Comparison of ENCODE assay signal across 10 cellular contexts in genomic region chr17:81480140-81480917, GRCh38. TPM values are rescaled to one million over a fixed set of nuclear protein-coding genes. Genes with fewer than 3 reads are reported as not detected.
DNase-seq lines count a peak whose midpoint lies in the region; ATAC-seq and TF ChIP-seq lines count a peak whose summit lies in the region.
"Had no signal": no experiment of that assay in that cellular context is flagged by ENCODE, and none has a peak within 500 bp of the region (broad histone marks: within the 10 kb centered on the region; RNA-seq: fewer than 3 reads in every experiment).

No MANE protein-coding gene starts in this region.

- TF ChIP-seq EP300 in tibial nerve (IDR thresholded peaks at IDR 0.05), result peak in 1 of 2 donors; percentile 32

- H3K4me1 ChIP-seq in breast epithelium, result peaks cover 0 to 4% of the 10 kb centered on the region in 2 donors
- peaks cover 0 to 49% (median 19%) of the 10 kb centered on the region in 4 donors for H3K4me1 ChIP-seq in tibial nerve

- H3K27ac ChIP-seq in breast epithelium, result no peak overlapping the region
- H3K27ac ChIP-seq in tibial nerve, result no peak overlapping the region
- H3K27ac ChIP-seq: C4-2B had no signal

- DNase-seq in MCF 10A (ENCODE audit: unreplicated experiment), result peak; percentile 78
- no peak for DNase-seq in breast epithelium (ENCODE audit: low spot score in 2 of 2)
- peak; percentile 68 for DNase-seq in T1000 (lab: John Stamatoyannopoulos, UW)
- DNase-seq in left ventricle myocardium superior, result peak; percentile 64
- DNase-seq in tibial nerve (ENCODE audit: low spot score in 2 of 2), result peak; percentile 36 to 56
- DNase-seq in activated T-cell treated with anti-CD3 and anti-CD28 coated beads, Interleukin-2, amount 50 U/mL, for 1 hour, result no peak
- DNase-seq in activated T-cell treated with anti-CD3 and anti-CD28 coated beads, Interleukin-2, amount 50 U/mL, for 4 hours, result no peak
- DNase-seq in LoVo (ENCODE audit: low spot score), result no peak
- DNase-seq: NCI-H1105 had no signal

- 48 to 50% methylated on average over 11 to 15 of the region's 18 CpGs for WGBS in tibial nerve, 2 donors

- H3K9me3 ChIP-seq in breast epithelium (no peaks in the 10 kb centered on the region), tibial nerve (no peaks in the 10 kb centered on the region)

- peaks cover 6% of the 10 kb centered on the region for H3K36me3 Mint-ChIP-seq in MCF 10A (ENCODE audit: insufficient read depth, unreplicated experiment)
- H3K36me3 Mint-ChIP-seq in activated T-cell treated with anti-CD3 and anti-CD28 coated beads, Interleukin-2, amount 50 U/mL, for 4 hours (ENCODE audit: insufficient read depth), result no peaks in the 10 kb centered on the region

- no peaks in the 10 kb centered on the region for H3K36me3 ChIP-seq in breast epithelium
- no peaks in the 10 kb centered on the region for H3K36me3 ChIP-seq in tibial nerve

- no peak overlapping the region for H3K27ac Mint-ChIP-seq in MCF 10A (ENCODE audit: low read depth, unreplicated experiment)

- no peaks in the 10 kb centered on the region for H3K4me1 Mint-ChIP-seq in MCF 10A (ENCODE audit: insufficient read depth, unreplicated experiment)
- peaks cover 8% of the 10 kb centered on the region for H3K4me1 Mint-ChIP-seq in activated T-cell treated with anti-CD3 and anti-CD28 coated beads, Interleukin-2, amount 50 U/mL, for 4 hours (ENCODE audit: low read depth)

- H3K27me3 Mint-ChIP-seq in MCF 10A (ENCODE audit: insufficient read depth, unreplicated experiment), result no peaks in the 10 kb centered on the region
- peaks cover 34% of the 10 kb centered on the region for H3K27me3 Mint-ChIP-seq in activated T-cell treated with anti-CD3 and anti-CD28 coated beads, Interleukin-2, amount 50 U/mL, for 4 hours (ENCODE audit: low read depth)

- H3K27me3 ChIP-seq in breast epithelium (no peaks in the 10 kb centered on the region), tibial nerve (no peaks in the 10 kb centered on the region)

- TF ChIP-seq CTCF in MCF 10A (IDR thresholded peaks at IDR 0.05; ENCODE audit: unreplicated experiment), result no peak
- no peak for TF ChIP-seq CTCF in breast epithelium (IDR thresholded peaks at IDR 0.05)
- no peak for TF ChIP-seq CTCF in tibial nerve (IDR thresholded peaks at IDR 0.05)

- H3K4me3 ChIP-seq in breast epithelium (no peak overlapping the region), tibial nerve (no peak overlapping the region)

- ATAC-seq in left ventricle myocardium superior, result peak; percentile 10
- ATAC-seq in activated T-cell treated with anti-CD3 and anti-CD28 coated beads, Interleukin-2, amount 50 U/mL, for 4 hours, result no peak

- intact Hi-C loops in MCF 10A (cut with micrococcal nuclease), result no loop called here
- intact Hi-C loops in breast epithelium (cut with DNase I; ENCODE audit: low total_unique reads), result loop anchor here (10.0 kb wide), 1 partner anchor 226 kb away; no protein-coding TSS in a partner anchor
- intact Hi-C loops in left ventricle myocardium superior (cut with micrococcal nuclease), result no loop called here

- no TSS peak for BruUV-seq in MCF 10A (replicated peaks; lab: Mats Ljungman, UMichigan)

- CTCF ChIA-PET in MCF 10A (lab: Yijun Ruan, JAX), result no interaction called here

- no peaks in the 10 kb centered on the region for H3K9me3 Mint-ChIP-seq in MCF 10A (ENCODE audit: unreplicated experiment)
- H3K9me3 Mint-ChIP-seq in activated T-cell treated with anti-CD3 and anti-CD28 coated beads, Interleukin-2, amount 50 U/mL, for 4 hours, result no peaks in the 10 kb centered on the region

- TF ChIP-seq POLR2A in breast epithelium (IDR thresholded peaks at IDR 0.05) (no peak), tibial nerve (IDR thresholded peaks at IDR 0.05) (no peak)

- POLR2A ChIA-PET in MCF 10A (lab: Yijun Ruan, JAX), result no interaction called here

- H3K4me3 Mint-ChIP-seq in MCF 10A (ENCODE audit: unreplicated experiment), result no peak overlapping the region
- H3K4me3 Mint-ChIP-seq in activated T-cell treated with anti-CD3 and anti-CD28 coated beads, Interleukin-2, amount 50 U/mL, for 4 hours, result no peak overlapping the region

RNA-seq across cellular contexts. Expression of gene ACTG1, which starts 32.3 kb away (rescaled TPM):
- total RNA-seq in MCF 10A (2022) (1,056 and 1,461 TPM in 2 replicates), breast epithelium (1,000 to 10,000 TPM; 2,222 to 2,764 (median 2,750) TPM), left ventricle myocardium superior (357 TPM), tibial nerve (1,000 to 10,000 TPM; 2,372 to 2,875 (median 2,670) TPM)
- 1,000 to 10,000 TPM; 3,953 to 4,676 (median 4,016) TPM for total RNA-seq in activated T-cell treated with anti-CD3 and anti-CD28 coated beads, Interleukin-2, amount 50 U/mL, for 4 hours

RNA-seq across cellular contexts. Expression of gene FSCN2, which starts 47.8 kb away (rescaled TPM):
- total RNA-seq in MCF 10A (2022) (0.37 TPM in 1 of 2 replicates, not detected in the other), breast epithelium (1 to 10 TPM in 2 of 3 donors, under 1 TPM in 1; 0.48 to 3.2 (median 1.6) TPM), left ventricle myocardium superior (0.50 TPM), tibial nerve (1 to 10 TPM in 3 of 4 donors, under 1 TPM in 1; 0.42 to 4.4 (median 3.7) TPM)
- total RNA-seq in activated T-cell treated with anti-CD3 and anti-CD28 coated beads, Interleukin-2, amount 50 U/mL, for 4 hours, result under 1 TPM in 2 of 3 donors, not detected in 1; 0.33 to 0.58 TPM

Comparison
In these comparisons a context has a peak if more than half of its experiments do, and no peak if none do; other contexts are left out.
1. DNase-seq: peak in MCF 10A (single experiment), T1000 (single experiment), left ventricle myocardium superior (single experiment) and tibial nerve (2 of 2); none in breast epithelium (0 of 2), activated T-cell treated with anti-CD3 and anti-CD28 coated beads, Interleukin-2, amount 50 U/mL, for 1 hour (single experiment), activated T-cell treated with anti-CD3 and anti-CD28 coated beads, Interleukin-2, amount 50 U/mL, for 4 hours (single experiment) and LoVo (single experiment).